ENCODE assay signal across 14 cellular contexts in the genomic region with DNA sequence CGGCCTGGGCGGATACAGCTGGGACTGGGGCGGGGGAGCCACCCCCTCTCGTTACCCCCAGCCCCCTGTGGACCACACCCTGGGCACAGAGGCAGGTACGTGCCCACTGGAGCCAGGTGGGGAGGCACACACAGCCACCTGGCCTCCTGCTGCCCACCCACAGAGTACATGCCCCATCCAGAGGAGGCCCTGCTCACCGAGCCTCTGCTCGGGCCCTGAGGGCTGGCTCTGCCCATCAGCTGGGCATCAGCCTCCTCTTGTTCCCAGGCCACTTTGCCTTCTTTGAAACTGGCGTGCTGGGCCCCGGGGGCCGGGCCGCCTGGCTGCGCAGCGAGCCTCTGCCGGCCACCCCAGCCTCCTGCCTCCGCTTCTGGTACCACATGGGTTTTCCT. TPM values are rescaled to one million over a fixed set of nuclear protein-coding genes. Genes with fewer than 3 reads are reported as not detected.
A peak's percentile ranks its signal among the peaks of the same experiment; 100 is the strongest.
DNase-seq lines count a peak whose midpoint lies in the region; ATAC-seq, FAIRE-seq and TF ChIP-seq lines count a peak whose summit lies in the region.
"Had no signal": no experiment of that assay in that cellular context is flagged by ENCODE, and none has a peak within 500 bp of the region (broad histone marks: within the 10 kb centered on the region; RNA-seq: fewer than 3 reads in every experiment).

No MANE protein-coding gene starts in this region.

- peaks cover 72% of the 10 kb centered on the region for H3K4me1 ChIP-seq in A549

- intact Hi-C loops in lower leg skin (cut with DNase I; ENCODE audit: low total_unique reads): loop anchor here (10.0 kb wide), 1 partner anchor 86 kb away; the partner anchor contains the start of genes C8G and FBXW5

- TF ChIP-seq RAD21 in A549 (conservative IDR thresholded peaks at IDR 0.05 in 1 of 2, IDR thresholded peaks at IDR 0.05 in 1 of 2): no peak

- CTCF ChIA-PET in A549 (lab: Yijun Ruan, JAX): interaction anchor here (0.6 to 7.4 kb wide), 5 partner anchors 16 to 177 kb away, joined by 3 to 45 read pairs (median 7); partner anchors contain the start of genes AJM1 and C8G

- FAIRE-seq in A549 (lab: Jason Lieb, UNC): no peak
- FAIRE-seq: keratinocyte had no signal

- POLR2A ChIA-PET in A549 (lab: Yijun Ruan, JAX): no interaction called here

- ATAC-seq in A549: peak in 1 of 2 experiments; percentile 2; a peak in 3 of 6 replicates
- no peak for ATAC-seq in left lobe of liver
- ATAC-seq: activated CD8-positive, alpha-beta memory T cell treated with anti-CD3 and anti-CD28 coated beads, Interleukin-2, amount 10 ng/mL, durations not matched to agents 7 days and 5 days had no signal

- H3K27ac ChIP-seq in A549: peak overlapping the region; percentile 79 to 89
- H3K27ac ChIP-seq: cardiac muscle cell, psoas muscle had no signal

- WGBS in A549 (ENCODE audit: missing lambda C conversion rate): 92% methylated on average over 11 of the region's 15 CpGs
- WGBS in lower leg skin, 2 donors: 76% methylated on average over 10 to 13 of the region's 15 CpGs

- no peak overlapping the region for H3K4me3 ChIP-seq in A549
- H3K4me3 ChIP-seq in lower leg skin (ENCODE audit: low read depth, poor library complexity, severe bottlenecking): no peak overlapping the region
- H3K4me3 ChIP-seq: cardiac muscle cell, GM23338, psoas muscle, tibial artery had no signal

- no peaks in the 10 kb centered on the region for H3K9me3 ChIP-seq in A549
- H3K9me3 ChIP-seq: psoas muscle, tibial artery had no signal

- DNase-seq in A549 (ENCODE audit: low read depth in 1 of 2, low spot score in 1 of 2): peak in 1 of 2 experiments; percentile 5
- DNase-seq in left lobe of liver (ENCODE audit: low spot score): peak; percentile 47
- DNase-seq in activated CD4-positive, alpha-beta T cell treated with anti-CD3 and anti-CD28 coated beads for 48 hours: no peak
- no peak for DNase-seq in lower leg skin (ENCODE audit: low spot score in 2 of 2)
- DNase-seq in DMS114 treated with DMSO at 0.1 percent for 48 hours (lab: John Stamatoyannopoulos, UW; ENCODE audit: unreplicated experiment): no peak
- DNase-seq: activated CD8-positive, alpha-beta memory T cell treated with anti-CD3 and anti-CD28 coated beads, Interleukin-2, amount 10 ng/mL, durations not matched to agents 7 days and 5 days; DMS 273 treated with DMSO at 0.1 percent for 48 hours; NCI-H2227 treated with DMSO at 0.1 percent for 48 hours had no signal

- TF ChIP-seq CTCF in A549 (IDR thresholded peaks at IDR 0.05): no peak
- no peak for TF ChIP-seq CTCF in lower leg skin (IDR thresholded peaks at IDR 0.05)

- no peak for TF ChIP-seq EP300 in A549 (IDR thresholded peaks at IDR 0.05)

- TF ChIP-seq POLR2A in A549 (IDR thresholded peaks at IDR 0.05; ENCODE audit: low read length): no peak
- TF ChIP-seq POLR2A in lower leg skin (IDR thresholded peaks at IDR 0.05): no peak

- H3K4me2 ChIP-seq in A549: peak overlapping the region; percentile 70
- H3K4me2 ChIP-seq: GM23338 had no signal

TF ChIP-seq in A549, 52 proteins besides CTCF, POLR2A, EP300 and RAD21:
- no peak for TF ChIP-seq HES2 (IDR thresholded peaks at IDR 0.05)
- no peak for TF ChIP-seq MAZ (IDR thresholded peaks at IDR 0.05; ENCODE audit: borderline replicate concordance, low read depth, low read length)

TF ChIP-seq in PFSK-1, 5 proteins besides CTCF, POLR2A, EP300 and RAD21:
- no peak for TF ChIP-seq SIN3A (IDR thresholded peaks at IDR 0.05; ENCODE audit: borderline replicate concordance, insufficient read depth, low read length)
- TF ChIP-seq FOXP2 (optimal IDR thresholded peaks at IDR 0.05; ENCODE audit: borderline replicate concordance, extremely low read depth, extremely low read length, insufficient read depth): no peak
- no peak for TF ChIP-seq TAF1 (IDR thresholded peaks at IDR 0.05; ENCODE audit: borderline replicate concordance, insufficient read depth, low read length)
- TF ChIP-seq, protein P1, sequence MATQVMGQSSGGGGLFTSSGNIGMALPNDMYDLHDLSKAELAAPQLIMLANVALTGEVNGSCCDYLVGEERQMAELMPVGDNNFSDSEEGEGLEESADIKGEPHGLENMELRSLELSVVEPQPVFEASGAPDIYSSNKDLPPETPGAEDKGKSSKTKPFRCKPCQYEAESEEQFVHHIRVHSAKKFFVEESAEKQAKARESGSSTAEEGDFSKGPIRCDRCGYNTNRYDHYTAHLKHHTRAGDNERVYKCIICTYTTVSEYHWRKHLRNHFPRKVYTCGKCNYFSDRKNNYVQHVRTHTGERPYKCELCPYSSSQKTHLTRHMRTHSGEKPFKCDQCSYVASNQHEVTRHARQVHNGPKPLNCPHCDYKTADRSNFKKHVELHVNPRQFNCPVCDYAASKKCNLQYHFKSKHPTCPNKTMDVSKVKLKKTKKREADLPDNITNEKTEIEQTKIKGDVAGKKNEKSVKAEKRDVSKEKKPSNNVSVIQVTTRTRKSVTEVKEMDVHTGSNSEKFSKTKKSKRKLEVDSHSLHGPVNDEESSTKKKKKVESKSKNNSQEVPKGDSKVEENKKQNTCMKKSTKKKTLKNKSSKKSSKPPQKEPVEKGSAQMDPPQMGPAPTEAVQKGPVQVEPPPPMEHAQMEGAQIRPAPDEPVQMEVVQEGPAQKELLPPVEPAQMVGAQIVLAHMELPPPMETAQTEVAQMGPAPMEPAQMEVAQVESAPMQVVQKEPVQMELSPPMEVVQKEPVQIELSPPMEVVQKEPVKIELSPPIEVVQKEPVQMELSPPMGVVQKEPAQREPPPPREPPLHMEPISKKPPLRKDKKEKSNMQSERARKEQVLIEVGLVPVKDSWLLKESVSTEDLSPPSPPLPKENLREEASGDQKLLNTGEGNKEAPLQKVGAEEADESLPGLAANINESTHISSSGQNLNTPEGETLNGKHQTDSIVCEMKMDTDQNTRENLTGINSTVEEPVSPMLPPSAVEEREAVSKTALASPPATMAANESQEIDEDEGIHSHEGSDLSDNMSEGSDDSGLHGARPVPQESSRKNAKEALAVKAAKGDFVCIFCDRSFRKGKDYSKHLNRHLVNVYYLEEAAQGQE (IDR thresholded peaks at IDR 0.05; ENCODE audit: insufficient read depth in 1 of 2, low read depth in 2 of 2, low read length in 2 of 2): no peak
- TF ChIP-seq POLR2AphosphoS5 (IDR thresholded peaks at IDR 0.05; ENCODE audit: low read depth, low read length): 0 out of 2 replicates have a peak, but pooled peaks have one; percentile 20

RNA-seq across cellular contexts. Expression of gene MAMDC4, which starts 6.3 kb away (rescaled TPM):
- polyA plus RNA-seq in A549 (2011; rRNA removed): 1.3 and 1.5 TPM in 2 replicates
- 4.3 and 6.0 TPM in 2 replicates for polyA plus RNA-seq in A549 (2012; cell fraction: cytosol; rRNA removed)
- polyA plus RNA-seq in A549 (2012; cell fraction: nucleus; rRNA removed): 61.0 and 92.6 TPM in 2 replicates
- polyA plus RNA-seq in A549 (2017; fragmentation: RNase III; extraction: RNeasy Plus Mini Kit Qiagen cat#74134 plus additional on column Dnase treatment): 7.3 to 9.1 TPM (median 7.6 TPM) in 3 replicates
- polyA minus RNA-seq in A549 (2011; rRNA and poly(A)+ RNA removed): 0.50 and 0.68 TPM in 2 replicates
- polyA plus RNA-seq in PFSK-1 (2012; ENCODE audit: insufficient read length, low read depth): 13.9 TPM
- 28.6 TPM for total RNA-seq in left lobe of liver
- total RNA-seq in lower leg skin: 1 to 10 TPM in 3 of 4 donors, under 1 TPM in 1; 0.89 to 1.4 (median 1.4) TPM

RNA-seq across cellular contexts. Expression of gene EDF1, which starts 7.7 kb away (rescaled TPM):
- polyA plus RNA-seq in A549 (2011; rRNA removed) (284 and 464 TPM in 2 replicates), A549 (2017; fragmentation: RNase III; extraction: RNeasy Plus Mini Kit Qiagen cat#74134 plus additional on column Dnase treatment) (472 to 560 TPM (median 477 TPM) in 3 replicates)
- polyA plus RNA-seq in A549 (2012; cell fraction: cytosol; rRNA removed): 581 and 858 TPM in 2 replicates
- polyA plus RNA-seq in A549 (2012; cell fraction: nucleus; rRNA removed): 426 and 433 TPM in 2 replicates
- 105 and 129 TPM in 2 replicates for polyA minus RNA-seq in A549 (2011; rRNA and poly(A)+ RNA removed)
- 968 TPM for polyA plus RNA-seq in PFSK-1 (2012; ENCODE audit: insufficient read length, low read depth)
- total RNA-seq in left lobe of liver (232 TPM), lower leg skin (100 to 1,000 TPM; 354 to 399 (median 376) TPM)

RNA-seq across cellular contexts. Expression of gene PHPT1, which starts 9.2 kb away (rescaled TPM):
- polyA plus RNA-seq in A549 (2011; rRNA removed): 104 and 123 TPM in 2 replicates
- 510 and 515 TPM in 2 replicates for polyA plus RNA-seq in A549 (2012; cell fraction: cytosol; rRNA removed)
- 329 and 453 TPM in 2 replicates for polyA plus RNA-seq in A549 (2012; cell fraction: nucleus; rRNA removed)
- polyA plus RNA-seq in A549 (2017; fragmentation: RNase III; extraction: RNeasy Plus Mini Kit Qiagen cat#74134 plus additional on column Dnase treatment): 234 to 261 TPM (median 239 TPM) in 3 replicates
- 34.7 and 36.2 TPM in 2 replicates for polyA minus RNA-seq in A549 (2011; rRNA and poly(A)+ RNA removed)
- polyA plus RNA-seq in PFSK-1 (2012; ENCODE audit: insufficient read length, low read depth): 221 TPM
- 58.2 TPM for total RNA-seq in left lobe of liver
- 10 to 100 TPM; 22.0 to 60.4 (median 48.7) TPM for total RNA-seq in lower leg skin

RNA-seq across cellular contexts. Expression of gene AJM1, which starts 16.2 kb away (rescaled TPM):
- polyA plus RNA-seq in A549 (2011; rRNA removed): 0.75 and 0.76 TPM in 2 replicates
- 1.8 and 2.4 TPM in 2 replicates for polyA plus RNA-seq in A549 (2012; cell fraction: cytosol; rRNA removed)
- polyA plus RNA-seq in A549 (2012; cell fraction: nucleus; rRNA removed): 7.0 and 10.6 TPM in 2 replicates
- polyA plus RNA-seq in A549 (2017; fragmentation: RNase III; extraction: RNeasy Plus Mini Kit Qiagen cat#74134 plus additional on column Dnase treatment): 3.0 to 3.6 TPM (median 3.2 TPM) in 3 replicates
- polyA minus RNA-seq in A549 (2011; rRNA and poly(A)+ RNA removed): 0.37 and 0.44 TPM in 2 replicates
- polyA plus RNA-seq in PFSK-1 (2012; ENCODE audit: insufficient read length, low read depth): 10.2 TPM
- total RNA-seq in left lobe of liver: 4.1 TPM
- 1 to 10 TPM; 1.4 to 2.9 (median 1.6) TPM for total RNA-seq in lower leg skin

RNA-seq across cellular contexts. Expression of gene TRAF2, which starts 27.9 kb away (rescaled TPM):
- polyA plus RNA-seq in A549 (2011; rRNA removed) (23.8 and 24.5 TPM in 2 replicates), A549 (2017; fragmentation: RNase III; extraction: RNeasy Plus Mini Kit Qiagen cat#74134 plus additional on column Dnase treatment) (36.4 to 49.4 TPM (median 39.5 TPM) in 3 replicates)
- polyA plus RNA-seq in A549 (2012; cell fraction: cytosol; rRNA removed): 76.3 and 84.0 TPM in 2 replicates
- 180 and 185 TPM in 2 replicates for polyA plus RNA-seq in A549 (2012; cell fraction: nucleus; rRNA removed)
- 32.0 and 36.0 TPM in 2 replicates for polyA minus RNA-seq in A549 (2011; rRNA and poly(A)+ RNA removed)
- polyA plus RNA-seq in PFSK-1 (2012; ENCODE audit: insufficient read length, low read depth): 25.5 TPM
- total RNA-seq in left lobe of liver (7.4 TPM), lower leg skin (10 to 100 TPM; 13.2 to 16.7 (median 15.8) TPM)

Comparison
In these comparisons a context has a peak if more than half of its experiments do, and no peak if none do; other contexts are left out.
1. RNA of gene MAMDC4, which starts 6.3 kb away (total RNA-seq): 28.6 TPM in left lobe of liver (single experiment); 0.89 to 1.4 TPM in lower leg skin; every median in the first group is over 10 times any median in the second.